1 cellular context compared by ENCODE assay signal in the genomic region with DNA sequence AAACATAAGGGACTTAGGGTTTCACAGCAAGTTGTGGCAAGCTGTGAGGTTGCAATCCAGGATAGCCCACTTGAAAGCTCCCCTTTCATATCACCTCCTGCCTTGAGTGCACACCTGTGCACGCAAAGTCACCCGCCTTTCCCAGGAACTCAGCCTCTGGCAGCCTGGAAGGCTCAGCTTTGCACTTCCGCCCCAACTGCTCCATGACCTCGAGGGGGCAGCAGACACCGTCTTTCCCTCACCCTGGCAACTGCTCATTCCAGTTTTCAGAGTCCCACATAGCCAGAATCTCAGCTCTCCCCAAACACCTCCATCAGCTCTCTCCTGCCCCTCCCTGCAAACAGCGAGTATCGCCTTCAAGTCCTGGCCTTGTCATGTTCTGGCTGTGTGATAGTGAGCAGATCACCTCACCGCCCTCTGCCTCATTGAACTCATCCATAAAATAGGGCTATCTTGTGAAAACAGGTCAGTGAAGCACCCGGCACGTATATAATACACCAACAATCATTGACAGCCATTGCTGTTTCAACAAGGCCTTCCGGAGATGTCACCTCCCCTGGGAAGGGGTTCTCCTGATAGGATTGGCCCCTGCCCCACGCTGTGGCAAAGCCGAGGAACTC.
A peak's percentile ranks its signal among the peaks of the same experiment; 100 is the strongest.
TF ChIP-seq lines count a peak whose summit lies in the region.

No MANE protein-coding gene starts in this region.

TF ChIP-seq in HepG2, 621 proteins besides CTCF, POLR2A, EP300 and RAD21 (continued from another document and continues in another):
- TF ChIP-seq, protein P1, sequence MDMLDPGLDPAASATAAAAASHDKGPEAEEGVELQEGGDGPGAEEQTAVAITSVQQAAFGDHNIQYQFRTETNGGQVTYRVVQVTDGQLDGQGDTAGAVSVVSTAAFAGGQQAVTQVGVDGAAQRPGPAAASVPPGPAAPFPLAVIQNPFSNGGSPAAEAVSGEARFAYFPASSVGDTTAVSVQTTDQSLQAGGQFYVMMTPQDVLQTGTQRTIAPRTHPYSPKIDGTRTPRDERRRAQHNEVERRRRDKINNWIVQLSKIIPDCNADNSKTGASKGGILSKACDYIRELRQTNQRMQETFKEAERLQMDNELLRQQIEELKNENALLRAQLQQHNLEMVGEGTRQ (IDR thresholded peaks at IDR 0.05; ENCODE audit: low read depth, low read length): no peak
- TF ChIP-seq, protein P1 (CRISPR knock-in tag; IDR thresholded peaks at IDR 0.05; ENCODE audit: borderline replicate concordance): no peak
- TF ChIP-seq PHF5A (CRISPR knock-in tag; IDR thresholded peaks at IDR 0.05; ENCODE audit: low read depth, unreplicated experiment): no peak
- peak; percentile 43 for TF ChIP-seq ZFP36 (IDR thresholded peaks at IDR 0.05; ENCODE audit: borderline replicate concordance, low read depth, low read length, partially characterized antibody)
- TF ChIP-seq RARA (CRISPR knock-in tag; IDR thresholded peaks at IDR 0.05): peak; percentile 6; the same call in 1 of the 2 replicates
- TF ChIP-seq ZNF766 (CRISPR knock-in tag; IDR thresholded peaks at IDR 0.05; ENCODE audit: borderline replicate concordance): no peak
- TF ChIP-seq, protein P2, sequence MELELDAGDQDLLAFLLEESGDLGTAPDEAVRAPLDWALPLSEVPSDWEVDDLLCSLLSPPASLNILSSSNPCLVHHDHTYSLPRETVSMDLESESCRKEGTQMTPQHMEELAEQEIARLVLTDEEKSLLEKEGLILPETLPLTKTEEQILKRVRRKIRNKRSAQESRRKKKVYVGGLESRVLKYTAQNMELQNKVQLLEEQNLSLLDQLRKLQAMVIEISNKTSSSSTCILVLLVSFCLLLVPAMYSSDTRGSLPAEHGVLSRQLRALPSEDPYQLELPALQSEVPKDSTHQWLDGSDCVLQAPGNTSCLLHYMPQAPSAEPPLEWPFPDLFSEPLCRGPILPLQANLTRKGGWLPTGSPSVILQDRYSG (CRISPR knock-in tag; IDR thresholded peaks at IDR 0.05): no peak
- TF ChIP-seq ZFX (CRISPR knock-in tag; IDR thresholded peaks at IDR 0.05; ENCODE audit: low read depth): no peak
- no peak for TF ChIP-seq MXD4 (CRISPR knock-in tag; IDR thresholded peaks at IDR 0.05)
- TF ChIP-seq, protein P3, sequence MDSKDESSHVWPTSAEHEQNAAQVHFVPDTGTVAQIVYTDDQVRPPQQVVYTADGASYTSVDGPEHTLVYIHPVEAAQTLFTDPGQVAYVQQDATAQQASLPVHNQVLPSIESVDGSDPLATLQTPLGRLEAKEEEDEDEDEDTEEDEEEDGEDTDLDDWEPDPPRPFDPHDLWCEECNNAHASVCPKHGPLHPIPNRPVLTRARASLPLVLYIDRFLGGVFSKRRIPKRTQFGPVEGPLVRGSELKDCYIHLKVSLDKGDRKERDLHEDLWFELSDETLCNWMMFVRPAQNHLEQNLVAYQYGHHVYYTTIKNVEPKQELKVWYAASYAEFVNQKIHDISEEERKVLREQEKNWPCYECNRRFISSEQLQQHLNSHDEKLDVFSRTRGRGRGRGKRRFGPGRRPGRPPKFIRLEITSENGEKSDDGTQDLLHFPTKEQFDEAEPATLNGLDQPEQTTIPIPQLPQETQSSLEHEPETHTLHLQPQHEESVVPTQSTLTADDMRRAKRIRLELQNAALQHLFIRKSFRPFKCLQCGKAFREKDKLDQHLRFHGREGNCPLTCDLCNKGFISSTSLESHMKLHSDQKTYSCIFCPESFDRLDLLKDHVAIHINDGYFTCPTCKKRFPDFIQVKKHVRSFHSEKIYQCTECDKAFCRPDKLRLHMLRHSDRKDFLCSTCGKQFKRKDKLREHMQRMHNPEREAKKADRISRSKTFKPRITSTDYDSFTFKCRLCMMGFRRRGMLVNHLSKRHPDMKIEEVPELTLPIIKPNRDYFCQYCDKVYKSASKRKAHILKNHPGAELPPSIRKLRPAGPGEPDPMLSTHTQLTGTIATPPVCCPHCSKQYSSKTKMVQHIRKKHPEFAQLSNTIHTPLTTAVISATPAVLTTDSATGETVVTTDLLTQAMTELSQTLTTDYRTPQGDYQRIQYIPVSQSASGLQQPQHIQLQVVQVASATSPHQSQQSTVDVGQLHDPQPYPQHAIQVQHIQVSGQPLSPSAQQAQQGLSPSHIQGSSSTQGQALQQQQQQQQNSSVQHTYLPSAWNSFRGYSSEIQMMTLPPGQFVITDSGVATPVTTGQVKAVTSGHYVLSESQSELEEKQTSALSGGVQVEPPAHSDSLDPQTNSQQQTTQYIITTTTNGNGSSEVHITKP (CRISPR knock-in tag; IDR thresholded peaks at IDR 0.05; ENCODE audit: low read depth): no peak
- TF ChIP-seq GPN1 (CRISPR knock-in tag; IDR thresholded peaks at IDR 0.05; ENCODE audit: borderline replicate concordance): no peak
- TF ChIP-seq ZNF234 (CRISPR knock-in tag; conservative IDR thresholded peaks at IDR 0.05): no peak
- TF ChIP-seq, protein P4, sequence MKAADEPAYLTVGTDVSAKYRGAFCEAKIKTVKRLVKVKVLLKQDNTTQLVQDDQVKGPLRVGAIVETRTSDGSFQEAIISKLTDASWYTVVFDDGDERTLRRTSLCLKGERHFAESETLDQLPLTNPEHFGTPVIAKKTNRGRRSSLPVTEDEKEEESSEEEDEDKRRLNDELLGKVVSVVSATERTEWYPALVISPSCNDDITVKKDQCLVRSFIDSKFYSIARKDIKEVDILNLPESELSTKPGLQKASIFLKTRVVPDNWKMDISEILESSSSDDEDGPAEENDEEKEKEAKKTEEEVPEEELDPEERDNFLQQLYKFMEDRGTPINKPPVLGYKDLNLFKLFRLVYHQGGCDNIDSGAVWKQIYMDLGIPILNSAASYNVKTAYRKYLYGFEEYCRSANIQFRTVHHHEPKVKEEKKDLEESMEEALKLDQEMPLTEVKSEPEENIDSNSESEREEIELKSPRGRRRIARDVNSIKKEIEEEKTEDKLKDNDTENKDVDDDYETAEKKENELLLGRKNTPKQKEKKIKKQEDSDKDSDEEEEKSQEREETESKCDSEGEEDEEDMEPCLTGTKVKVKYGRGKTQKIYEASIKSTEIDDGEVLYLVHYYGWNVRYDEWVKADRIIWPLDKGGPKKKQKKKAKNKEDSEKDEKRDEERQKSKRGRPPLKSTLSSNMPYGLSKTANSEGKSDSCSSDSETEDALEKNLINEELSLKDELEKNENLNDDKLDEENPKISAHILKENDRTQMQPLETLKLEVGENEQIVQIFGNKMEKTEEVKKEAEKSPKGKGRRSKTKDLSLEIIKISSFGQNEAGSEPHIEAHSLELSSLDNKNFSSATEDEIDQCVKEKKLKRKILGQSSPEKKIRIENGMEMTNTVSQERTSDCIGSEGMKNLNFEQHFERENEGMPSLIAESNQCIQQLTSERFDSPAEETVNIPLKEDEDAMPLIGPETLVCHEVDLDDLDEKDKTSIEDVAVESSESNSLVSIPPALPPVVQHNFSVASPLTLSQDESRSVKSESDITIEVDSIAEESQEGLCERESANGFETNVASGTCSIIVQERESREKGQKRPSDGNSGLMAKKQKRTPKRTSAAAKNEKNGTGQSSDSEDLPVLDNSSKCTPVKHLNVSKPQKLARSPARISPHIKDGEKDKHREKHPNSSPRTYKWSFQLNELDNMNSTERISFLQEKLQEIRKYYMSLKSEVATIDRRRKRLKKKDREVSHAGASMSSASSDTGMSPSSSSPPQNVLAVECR (CRISPR knock-in tag; IDR thresholded peaks at IDR 0.05; ENCODE audit: borderline replicate concordance): peak; percentile 35; the same call in 1 of the 2 replicates
- TF ChIP-seq HCFC1 (IDR thresholded peaks at IDR 0.05; ENCODE audit: low read depth, low read length): no peak
- no peak for TF ChIP-seq NCOA2 (CRISPR knock-in tag; IDR thresholded peaks at IDR 0.05)
- TF ChIP-seq CENPT (CRISPR knock-in tag; IDR thresholded peaks at IDR 0.05; ENCODE audit: low read depth): no peak
- no peak for TF ChIP-seq ZNF772 (CRISPR knock-in tag; IDR thresholded peaks at IDR 0.05)
- TF ChIP-seq SIN3B (IDR thresholded peaks at IDR 0.05; ENCODE audit: low read length): 0 out of 2 replicates have a peak, but pooled peaks have one; percentile 50
- no peak for TF ChIP-seq ZFP36L2 (CRISPR knock-in tag; IDR thresholded peaks at IDR 0.05)
- no peak for TF ChIP-seq ZBTB42 (CRISPR knock-in tag; IDR thresholded peaks at IDR 0.05)
- TF ChIP-seq ZNF180 (CRISPR knock-in tag; IDR thresholded peaks at IDR 0.05; ENCODE audit: borderline replicate concordance, low read depth): no peak
- peak; percentile 35; the same call in 1 of the 2 replicates for TF ChIP-seq SOX5 (CRISPR knock-in tag; IDR thresholded peaks at IDR 0.05; ENCODE audit: borderline replicate concordance)
- TF ChIP-seq NAIF1 (CRISPR knock-in tag; IDR thresholded peaks at IDR 0.05; ENCODE audit: borderline replicate concordance): no peak
- no peak for TF ChIP-seq NKX3-1 (CRISPR knock-in tag; IDR thresholded peaks at IDR 0.05)
- no peak for TF ChIP-seq ZNF644 (CRISPR knock-in tag; IDR thresholded peaks at IDR 0.05; ENCODE audit: low read depth)
- TF ChIP-seq HNF4G (IDR thresholded peaks at IDR 0.05; ENCODE audit: borderline replicate concordance, low read depth, low read length): no peak
- no peak for TF ChIP-seq HNF4G (CRISPR knock-in tag; IDR thresholded peaks at IDR 0.05; ENCODE audit: borderline replicate concordance, low read depth)
- TF ChIP-seq ONECUT2 (CRISPR knock-in tag; IDR thresholded peaks at IDR 0.05): no peak
- no peak for TF ChIP-seq ZNF33B (CRISPR knock-in tag; IDR thresholded peaks at IDR 0.05)
- TF ChIP-seq, protein P5, sequence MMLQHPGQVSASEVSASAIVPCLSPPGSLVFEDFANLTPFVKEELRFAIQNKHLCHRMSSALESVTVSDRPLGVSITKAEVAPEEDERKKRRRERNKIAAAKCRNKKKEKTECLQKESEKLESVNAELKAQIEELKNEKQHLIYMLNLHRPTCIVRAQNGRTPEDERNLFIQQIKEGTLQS (CRISPR knock-in tag; IDR thresholded peaks at IDR 0.05): no peak
- no peak for TF ChIP-seq NCOR1 (IDR thresholded peaks at IDR 0.05; ENCODE audit: borderline replicate concordance, low read length)
- no peak for TF ChIP-seq GATA4 (IDR thresholded peaks at IDR 0.05; ENCODE audit: borderline replicate concordance, low read depth)
- TF ChIP-seq, protein P6, sequence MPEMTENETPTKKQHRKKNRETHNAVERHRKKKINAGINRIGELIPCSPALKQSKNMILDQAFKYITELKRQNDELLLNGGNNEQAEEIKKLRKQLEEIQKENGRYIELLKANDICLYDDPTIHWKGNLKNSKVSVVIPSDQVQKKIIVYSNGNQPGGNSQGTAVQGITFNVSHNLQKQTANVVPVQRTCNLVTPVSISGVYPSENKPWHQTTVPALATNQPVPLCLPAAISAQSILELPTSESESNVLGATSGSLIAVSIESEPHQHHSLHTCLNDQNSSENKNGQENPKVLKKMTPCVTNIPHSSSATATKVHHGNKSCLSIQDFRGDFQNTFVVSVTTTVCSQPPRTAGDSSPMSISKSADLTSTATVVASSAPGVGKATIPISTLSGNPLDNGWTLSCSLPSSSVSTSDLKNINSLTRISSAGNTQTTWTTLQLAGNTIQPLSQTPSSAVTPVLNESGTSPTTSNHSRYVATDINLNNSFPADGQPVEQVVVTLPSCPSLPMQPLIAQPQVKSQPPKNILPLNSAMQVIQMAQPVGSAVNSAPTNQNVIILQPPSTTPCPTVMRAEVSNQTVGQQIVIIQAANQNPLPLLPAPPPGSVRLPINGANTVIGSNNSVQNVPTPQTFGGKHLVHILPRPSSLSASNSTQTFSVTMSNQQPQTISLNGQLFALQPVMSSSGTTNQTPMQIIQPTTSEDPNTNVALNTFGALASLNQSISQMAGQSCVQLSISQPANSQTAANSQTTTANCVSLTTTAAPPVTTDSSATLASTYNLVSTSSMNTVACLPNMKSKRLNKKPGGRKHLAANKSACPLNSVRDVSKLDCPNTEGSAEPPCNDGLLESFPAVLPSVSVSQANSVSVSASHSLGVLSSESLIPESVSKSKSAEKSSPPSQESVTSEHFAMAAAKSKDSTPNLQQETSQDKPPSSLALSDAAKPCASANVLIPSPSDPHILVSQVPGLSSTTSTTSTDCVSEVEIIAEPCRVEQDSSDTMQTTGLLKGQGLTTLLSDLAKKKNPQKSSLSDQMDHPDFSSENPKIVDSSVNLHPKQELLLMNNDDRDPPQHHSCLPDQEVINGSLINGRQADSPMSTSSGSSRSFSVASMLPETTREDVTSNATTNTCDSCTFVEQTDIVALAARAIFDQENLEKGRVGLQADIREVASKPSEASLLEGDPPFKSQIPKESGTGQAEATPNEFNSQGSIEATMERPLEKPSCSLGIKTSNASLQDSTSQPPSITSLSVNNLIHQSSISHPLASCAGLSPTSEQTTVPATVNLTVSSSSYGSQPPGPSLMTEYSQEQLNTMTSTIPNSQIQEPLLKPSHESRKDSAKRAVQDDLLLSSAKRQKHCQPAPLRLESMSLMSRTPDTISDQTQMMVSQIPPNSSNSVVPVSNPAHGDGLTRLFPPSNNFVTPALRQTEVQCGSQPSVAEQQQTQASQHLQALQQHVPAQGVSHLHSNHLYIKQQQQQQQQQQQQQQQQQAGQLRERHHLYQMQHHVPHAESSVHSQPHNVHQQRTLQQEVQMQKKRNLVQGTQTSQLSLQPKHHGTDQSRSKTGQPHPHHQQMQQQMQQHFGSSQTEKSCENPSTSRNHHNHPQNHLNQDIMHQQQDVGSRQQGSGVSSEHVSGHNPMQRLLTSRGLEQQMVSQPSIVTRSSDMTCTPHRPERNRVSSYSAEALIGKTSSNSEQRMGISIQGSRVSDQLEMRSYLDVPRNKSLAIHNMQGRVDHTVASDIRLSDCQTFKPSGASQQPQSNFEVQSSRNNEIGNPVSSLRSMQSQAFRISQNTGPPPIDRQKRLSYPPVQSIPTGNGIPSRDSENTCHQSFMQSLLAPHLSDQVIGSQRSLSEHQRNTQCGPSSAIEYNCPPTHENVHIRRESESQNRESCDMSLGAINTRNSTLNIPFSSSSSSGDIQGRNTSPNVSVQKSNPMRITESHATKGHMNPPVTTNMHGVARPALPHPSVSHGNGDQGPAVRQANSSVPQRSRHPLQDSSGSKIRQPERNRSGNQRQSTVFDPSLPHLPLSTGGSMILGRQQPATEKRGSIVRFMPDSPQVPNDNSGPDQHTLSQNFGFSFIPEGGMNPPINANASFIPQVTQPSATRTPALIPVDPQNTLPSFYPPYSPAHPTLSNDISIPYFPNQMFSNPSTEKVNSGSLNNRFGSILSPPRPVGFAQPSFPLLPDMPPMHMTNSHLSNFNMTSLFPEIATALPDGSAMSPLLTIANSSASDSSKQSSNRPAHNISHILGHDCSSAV (CRISPR knock-in tag; IDR thresholded peaks at IDR 0.05; ENCODE audit: borderline replicate concordance): no peak
- peak; percentile 95 for TF ChIP-seq ETV5 (CRISPR knock-in tag; IDR thresholded peaks at IDR 0.05; ENCODE audit: borderline replicate concordance)
- TF ChIP-seq, protein P7, sequence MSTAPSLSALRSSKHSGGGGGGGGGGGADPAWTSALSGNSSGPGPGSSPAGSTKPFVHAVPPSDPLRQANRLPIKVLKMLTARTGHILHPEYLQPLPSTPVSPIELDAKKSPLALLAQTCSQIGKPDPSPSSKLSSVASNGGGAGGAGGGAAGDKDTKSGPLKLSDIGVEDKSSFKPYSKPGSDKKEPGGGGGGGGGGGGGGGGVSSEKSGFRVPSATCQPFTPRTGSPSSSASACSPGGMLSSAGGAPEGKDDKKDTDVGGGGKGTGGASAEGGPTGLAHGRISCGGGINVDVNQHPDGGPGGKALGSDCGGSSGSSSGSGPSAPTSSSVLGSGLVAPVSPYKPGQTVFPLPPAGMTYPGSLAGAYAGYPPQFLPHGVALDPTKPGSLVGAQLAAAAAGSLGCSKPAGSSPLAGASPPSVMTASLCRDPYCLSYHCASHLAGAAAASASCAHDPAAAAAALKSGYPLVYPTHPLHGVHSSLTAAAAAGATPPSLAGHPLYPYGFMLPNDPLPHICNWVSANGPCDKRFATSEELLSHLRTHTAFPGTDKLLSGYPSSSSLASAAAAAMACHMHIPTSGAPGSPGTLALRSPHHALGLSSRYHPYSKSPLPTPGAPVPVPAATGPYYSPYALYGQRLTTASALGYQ (CRISPR knock-in tag; IDR thresholded peaks at IDR 0.05): no peak
